10 cellular contexts compared by ENCODE assay signal in the genomic region with DNA sequence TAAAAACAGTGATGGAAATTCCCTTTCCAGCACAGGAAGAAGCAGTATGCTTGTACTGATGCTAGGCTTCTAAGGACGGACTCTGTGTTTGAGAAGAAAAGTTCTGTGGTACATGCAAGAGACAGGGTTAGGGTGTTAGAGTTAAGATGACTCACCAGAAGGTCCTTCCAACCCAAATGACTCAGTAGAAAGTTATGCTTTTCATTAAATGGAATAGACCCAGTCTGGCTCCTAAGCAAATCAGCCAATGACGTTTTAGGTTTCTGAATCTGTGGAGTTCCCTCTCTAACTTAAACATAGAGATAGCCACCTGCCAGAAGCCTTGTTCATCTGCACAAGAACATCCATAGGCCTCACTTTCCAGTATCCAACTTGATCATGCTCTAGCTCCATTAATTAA. TPM values are rescaled to one million over a fixed set of nuclear protein-coding genes. Genes with fewer than 3 reads are reported as not detected.
A peak's percentile ranks its signal among the peaks of the same experiment; 100 is the strongest.
DNase-seq lines count a peak whose midpoint lies in the region; ATAC-seq and TF ChIP-seq lines count a peak whose summit lies in the region.
"Had no signal": no experiment of that assay in that cellular context is flagged by ENCODE, and none has a peak within 500 bp of the region (broad histone marks: within the 10 kb centered on the region; RNA-seq: fewer than 3 reads in every experiment).

No MANE protein-coding gene starts in this region.

- no peak overlapping the region for H3K9ac ChIP-seq in parathyroid adenoma

- H3K79me2 ChIP-seq in parathyroid adenoma: no peaks in the 10 kb centered on the region

- H3K4me3 ChIP-seq in MG63: no peak overlapping the region
- H3K4me3 ChIP-seq in choroid plexus epithelial cell (ENCODE audit: low read depth, low read length): no peak overlapping the region
- H3K4me3 ChIP-seq in parathyroid adenoma (ENCODE audit: low read depth, low read length): peak overlapping the region; percentile 88

- H3K27me3 ChIP-seq in MG63 (peaks cover 15% of the 10 kb centered on the region), parathyroid adenoma (ENCODE audit: control insufficient read depth, insufficient read depth, low read length) (no peaks in the 10 kb centered on the region)

- H3K36me3 ChIP-seq in MG63 (no peaks in the 10 kb centered on the region), parathyroid adenoma (ENCODE audit: control insufficient read depth, insufficient read depth, low read length) (peaks cover 15% of the 10 kb centered on the region)

- no peak for ATAC-seq in GM21360 (IDR thresholded peaks at IDR 0.05; ENCODE audit: unreplicated experiment)
- ATAC-seq in GM21515 (IDR thresholded peaks at IDR 0.05; ENCODE audit: unreplicated experiment): no peak

- H3K4me2 ChIP-seq in parathyroid adenoma (ENCODE audit: low read length): peak overlapping the region; percentile 91

- TF ChIP-seq CTCF in choroid plexus epithelial cell (conservative IDR thresholded peaks at IDR 0.05; ENCODE audit: low read depth, low read length) (no peak), parathyroid adenoma (IDR thresholded peaks at IDR 0.05) (no peak)

- H3K4me1 ChIP-seq in parathyroid adenoma: peaks cover 20% of the 10 kb centered on the region

- H2AFZ ChIP-seq in parathyroid adenoma: no peak overlapping the region

- peak overlapping the region; percentile 89 for H3K27ac ChIP-seq in parathyroid adenoma

- H3K9me3 ChIP-seq in MG63 (no peaks in the 10 kb centered on the region), parathyroid adenoma (ENCODE audit: control insufficient read depth, low read length) (no peaks in the 10 kb centered on the region)

- peak; percentile 100 for DNase-seq in ELR (ENCODE audit: low read depth)
- peak; percentile 26 for DNase-seq in MG63
- DNase-seq in choroid plexus epithelial cell (ENCODE audit: low read depth): peak; percentile 99
- DNase-seq in DMS153 treated with DMSO at 0.1 percent for 48 hours (lab: John Stamatoyannopoulos, UW; ENCODE audit: unreplicated experiment): no peak
- DNase-seq in hypothalamus (lab: John Stamatoyannopoulos, UW): no peak
- DNase-seq: activated CD4-positive, alpha-beta T cell treated with anti-CD3 and anti-CD28 coated beads, Interleukin-2, amount 10 ng/mL, durations not matched to agents 24 days and 14 days had no signal

RNA-seq across cellular contexts. Expression of a gene that starts 5.7 kb away (rescaled TPM):
- total RNA-seq in MG63 (2014; rRNA removed; shearing (Covaris generic); ENCODE audit: low replicate concordance): not detected in 2 replicates
- total RNA-seq: activated CD4-positive, alpha-beta T cell treated with anti-CD3 and anti-CD28 coated beads, Interleukin-2, amount 10 ng/mL, durations not matched to agents 24 days and 14 days; mesenteric fat pad had no signal

Comparison
In these comparisons a context has a peak if more than half of its experiments do, and no peak if none do; other contexts are left out.
1. DNase-seq: peak in ELR (single experiment), MG63 (single experiment) and choroid plexus epithelial cell (single experiment); none in DMS153 treated with DMSO at 0.1 percent for 48 hours (single experiment) and hypothalamus (0 of 51).